13 cellular contexts compared by ENCODE assay signal in genomic region chr3:171044828-171045793, GRCh38. TPM values are rescaled to one million over a fixed set of nuclear protein-coding genes. Genes with fewer than 3 reads are reported as not detected.
DNase-seq lines count a peak whose midpoint lies in the region; ATAC-seq, FAIRE-seq and TF ChIP-seq lines count a peak whose summit lies in the region.
"Had no signal": no experiment of that assay in that cellular context is flagged by ENCODE, and none has a peak within 500 bp of the region (broad histone marks: within the 10 kb centered on the region; RNA-seq: fewer than 3 reads in every experiment).

No MANE protein-coding gene starts in this region.

- no peaks in the 10 kb centered on the region for H3K9me3 ChIP-seq in upper lobe of left lung
- H3K9me3 ChIP-seq: thoracic aorta had no signal

- H3K4me1 ChIP-seq in upper lobe of left lung: peaks cover 0 to 9% (median 3%) of the 10 kb centered on the region in 4 donors
- H3K4me1 ChIP-seq: parathyroid adenoma had no signal

- 77 to 84% methylated on average over 14 of the region's 14 CpGs for WGBS in upper lobe of left lung, 2 donors

- no peak for FAIRE-seq in H54 (lab: Jason Lieb, UNC)

- in situ Hi-C loops in astrocyte of the cerebellum (cut with HindIII; ENCODE audit: low sequenced_read_pairs): no loop called here

- TF ChIP-seq CTCF in HFF-Myc (IDR thresholded peaks at IDR 0.05; ENCODE audit: low read depth, low read length, missing control alignments) (no peak), astrocyte of the cerebellum (IDR thresholded peaks at IDR 0.05; ENCODE audit: low read depth, low read length, missing control alignments) (no peak), upper lobe of left lung (IDR thresholded peaks at IDR 0.05) (no peak)

- no peaks in the 10 kb centered on the region for H3K27me3 ChIP-seq in upper lobe of left lung

- no peaks in the 10 kb centered on the region for H3K36me3 Mint-ChIP-seq in natural killer cell treated with Interleukin-12 subunit alpha and Interleukin-12 subunit beta and Interleukin-15 and Interleukin-18, amount 100 ng/mL, for 72 hours

- peak; percentile 15 for DNase-seq in HFF-Myc (ENCODE audit: extremely low read depth, low read depth)
- peak; percentile 16 for DNase-seq in astrocyte of the cerebellum (ENCODE audit: low read depth)
- DNase-seq in islet precursor cell: peak; percentile 60
- DNase-seq in upper lobe of left lung: peak; percentile 2 to 32
- DNase-seq in natural killer cell treated with Interleukin-12 subunit alpha and Interleukin-12 subunit beta and Interleukin-15 and Interleukin-18, amount 100 ng/mL, for 72 hours (ENCODE audit: low spot score): no peak
- DNase-seq in H54 (ENCODE audit: insufficient read length, low spot score): no peak
- DNase-seq: activated CD4-positive, alpha-beta T cell treated with anti-CD3 and anti-CD28 coated beads, Interleukin-2, amount 50 U/mL, for 1 hour; activated naive CD4-positive, alpha-beta T cell treated with anti-CD3 and anti-CD28 coated beads for 36 hours; H7; NCI-H524 treated with DMSO at 0.1 percent for 48 hours had no signal

- no peak overlapping the region for H3K27ac Mint-ChIP-seq in natural killer cell treated with Interleukin-12 subunit alpha and Interleukin-12 subunit beta and Interleukin-15 and Interleukin-18, amount 100 ng/mL, for 72 hours
- H3K27ac Mint-ChIP-seq: activated naive CD4-positive, alpha-beta T cell treated with anti-CD3 and anti-CD28 coated beads for 36 hours had no signal

- peak in 1 of 2 donors; percentile 76 for ATAC-seq in upper lobe of left lung (ENCODE audit: low FRiP score in 2 of 2)
- ATAC-seq in natural killer cell treated with Interleukin-12 subunit alpha and Interleukin-12 subunit beta and Interleukin-15 and Interleukin-18, amount 100 ng/mL, for 72 hours: no peak
- no peak for ATAC-seq in GM19023 (IDR thresholded peaks at IDR 0.05; ENCODE audit: unreplicated experiment)

- peaks cover 14 to 15% of the 10 kb centered on the region in 2 donors for H3K27me3 Mint-ChIP-seq in natural killer cell treated with Interleukin-12 subunit alpha and Interleukin-12 subunit beta and Interleukin-15 and Interleukin-18, amount 100 ng/mL, for 72 hours

- no peaks in the 10 kb centered on the region for H3K36me3 ChIP-seq in upper lobe of left lung
- H3K36me3 ChIP-seq: thoracic aorta had no signal

- no peak overlapping the region for H3K4me3 Mint-ChIP-seq in natural killer cell treated with Interleukin-12 subunit alpha and Interleukin-12 subunit beta and Interleukin-15 and Interleukin-18, amount 100 ng/mL, for 72 hours
- H3K4me3 Mint-ChIP-seq: activated naive CD4-positive, alpha-beta T cell treated with anti-CD3 and anti-CD28 coated beads for 36 hours had no signal

- TF ChIP-seq POLR2A in upper lobe of left lung (IDR thresholded peaks at IDR 0.05) (no peak), H54 (IDR thresholded peaks at IDR 0.05; ENCODE audit: low read depth, low read length) (no peak)

- peaks cover 0 to 5% of the 10 kb centered on the region in 2 donors for H3K4me1 Mint-ChIP-seq in natural killer cell treated with Interleukin-12 subunit alpha and Interleukin-12 subunit beta and Interleukin-15 and Interleukin-18, amount 100 ng/mL, for 72 hours (ENCODE audit: low read depth in 2 of 2)

- H3K4me3 ChIP-seq in HFF-Myc (replicated peaks; ENCODE audit: low read depth, low read length): no peak overlapping the region
- H3K4me3 ChIP-seq in astrocyte of the cerebellum (ENCODE audit: low read depth, low read length): no peak overlapping the region
- H3K4me3 ChIP-seq in upper lobe of left lung: no peak overlapping the region
- H3K4me3 ChIP-seq: thoracic aorta had no signal

- TF ChIP-seq EP300 in upper lobe of left lung (IDR thresholded peaks at IDR 0.05): no peak

- no peaks in the 10 kb centered on the region for H3K9me3 Mint-ChIP-seq in natural killer cell treated with Interleukin-12 subunit alpha and Interleukin-12 subunit beta and Interleukin-15 and Interleukin-18, amount 100 ng/mL, for 72 hours
- H3K9me3 Mint-ChIP-seq: activated naive CD4-positive, alpha-beta T cell treated with anti-CD3 and anti-CD28 coated beads for 36 hours had no signal

- H3K27ac ChIP-seq in upper lobe of left lung: no peak overlapping the region
- H3K27ac ChIP-seq: parathyroid adenoma, thoracic aorta had no signal

RNA-seq across cellular contexts. Expression of gene SLC2A2, which starts 18.6 kb away (rescaled TPM):
- total RNA-seq in upper lobe of left lung: under 1 TPM in 2 of 6 donors, not detected in 4; 0.06 to 0.13 TPM
- not detected for total RNA-seq in natural killer cell treated with Interleukin-12 subunit alpha and Interleukin-12 subunit beta and Interleukin-15 and Interleukin-18, amount 100 ng/mL, for 72 hours
- total RNA-seq: activated naive CD4-positive, alpha-beta T cell treated with anti-CD3 and anti-CD28 coated beads for 36 hours; H7; thoracic aorta had no signal

Comparison
In these comparisons a context has a peak if more than half of its experiments do, and no peak if none do; other contexts are left out.
1. DNase-seq: peak in HFF-Myc (single experiment), astrocyte of the cerebellum (single experiment), islet precursor cell (single experiment) and upper lobe of left lung (2 of 2); none in natural killer cell treated with Interleukin-12 subunit alpha and Interleukin-12 subunit beta and Interleukin-15 and Interleukin-18, amount 100 ng/mL, for 72 hours (single experiment) and H54 (single experiment).